ENCODE assay signal across 11 cellular contexts in the genomic region with DNA sequence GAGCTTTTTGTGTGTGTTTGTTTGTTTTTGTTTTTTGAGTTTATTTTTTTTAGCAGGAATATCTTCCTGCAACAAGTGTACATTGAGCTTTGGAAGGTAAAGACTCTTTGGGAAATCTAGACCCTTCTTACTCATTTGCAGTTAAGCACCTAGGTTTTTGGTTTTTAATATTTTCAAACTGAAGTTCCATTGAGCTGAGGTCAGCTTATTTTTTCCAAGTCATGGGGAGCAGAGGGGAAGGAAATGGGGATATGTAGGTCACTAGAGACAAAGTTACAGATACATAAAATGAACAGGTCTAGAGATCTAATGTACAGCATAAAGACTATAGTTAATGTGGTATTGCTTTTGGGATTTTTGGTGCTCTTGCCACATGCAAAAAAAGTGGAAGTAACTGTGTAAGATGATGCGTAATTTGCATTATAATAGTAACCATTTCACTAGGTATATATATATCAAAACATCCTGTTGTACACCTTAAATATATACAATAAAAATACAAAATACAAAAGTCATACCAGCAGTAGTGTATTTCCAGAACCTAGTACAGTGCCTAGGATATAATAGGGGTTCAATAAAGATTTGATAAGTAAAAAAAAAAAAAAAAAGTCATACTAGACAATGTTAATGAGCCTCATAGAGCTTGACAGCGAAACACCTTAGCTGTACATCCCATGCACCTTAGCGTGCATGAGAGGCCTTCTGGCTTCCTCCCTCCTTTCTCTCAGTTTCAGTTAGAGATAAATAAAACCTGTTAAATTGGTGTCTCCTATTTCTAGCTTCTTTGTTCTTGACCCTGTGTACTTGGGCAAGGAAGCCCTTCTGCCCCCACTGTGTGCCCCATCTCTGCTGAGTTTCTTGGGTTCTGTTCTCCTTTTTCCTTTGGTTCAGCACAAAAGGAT. TPM values are rescaled to one million over a fixed set of nuclear protein-coding genes. Genes with fewer than 3 reads are reported as not detected.
DNase-seq lines count a peak whose midpoint lies in the region; ATAC-seq and TF ChIP-seq lines count a peak whose summit lies in the region.
"Had no signal": no experiment of that assay in that cellular context is flagged by ENCODE, and none has a peak within 500 bp of the region (broad histone marks: within the 10 kb centered on the region; RNA-seq: fewer than 3 reads in every experiment).

No MANE protein-coding gene starts in this region.

- intact Hi-C loops in left ventricle myocardium superior (cut with micrococcal nuclease): no loop called here

- H3K27me3 Mint-ChIP-seq in GM23338 (ENCODE audit: insufficient read depth, low read depth, poor library complexity) (no peaks in the 10 kb centered on the region), nephron progenitor cell (ENCODE audit: low read depth, poor library complexity) (no peaks in the 10 kb centered on the region)

- DNase-seq in GM23338 (ENCODE audit: low spot score) (no peak), nephron progenitor cell (no peak), midbrain (lab: John Stamatoyannopoulos, UW) (no peak), left ventricle myocardium superior (no peak)
- no peak for DNase-seq in activated CD8-positive, alpha-beta memory T cell treated with anti-CD3 and anti-CD28 coated beads, Interleukin-2, amount 50 U/mL, for 4 hours
- DNase-seq: DMS153, NCI-H2171 had no signal

- no peaks in the 10 kb centered on the region for H3K9me2 ChIP-seq in GM23338 (ENCODE audit: insufficient read depth)

- ATAC-seq in GM18907 (IDR thresholded peaks at IDR 0.05; ENCODE audit: unreplicated experiment): peak; percentile 86
- ATAC-seq in GM23338: no peak
- peak; percentile 97 for ATAC-seq in HG03442 (IDR thresholded peaks at IDR 0.05; ENCODE audit: unreplicated experiment)
- ATAC-seq in left ventricle myocardium superior: no peak

- H3K79me2 ChIP-seq in GM23338 (replicated peaks; ENCODE audit: insufficient read depth): no peaks in the 10 kb centered on the region

- peak overlapping the region; percentile 64 for H3K27ac ChIP-seq in GM23338 (ENCODE audit: low read depth)
- H3K27ac ChIP-seq: HL-60 had no signal

- H3K9me3 Mint-ChIP-seq in GM23338 (no peaks in the 10 kb centered on the region), nephron progenitor cell (peaks cover 6% of the 10 kb centered on the region)

- H3K36me3 Mint-ChIP-seq in GM23338 (ENCODE audit: low read depth) (peaks cover 2% of the 10 kb centered on the region; the same call in 2 of the 3 replicates), nephron progenitor cell (ENCODE audit: low read depth) (peaks cover 43% of the 10 kb centered on the region)

- no peak overlapping the region for H3K4me2 ChIP-seq in GM23338

- H3K27me3 ChIP-seq in GM23338 (ENCODE audit: insufficient read depth): no peaks in the 10 kb centered on the region

- H3K4me1 Mint-ChIP-seq in GM23338: peaks cover 22% of the 10 kb centered on the region
- H3K4me1 Mint-ChIP-seq in nephron progenitor cell: peaks cover 18% of the 10 kb centered on the region
- H3K4me1 Mint-ChIP-seq: nephron had no signal

- no peaks in the 10 kb centered on the region for H3K36me3 ChIP-seq in GM23338 (ENCODE audit: insufficient read depth)

- H3K27ac Mint-ChIP-seq in GM23338: peak overlapping the region; percentile 85
- peak overlapping the region; percentile 98 for H3K27ac Mint-ChIP-seq in nephron progenitor cell
- H3K27ac Mint-ChIP-seq: nephron had no signal

- H3F3A ChIP-seq in GM23338 (replicated peaks; ENCODE audit: low read depth): no peaks in the 10 kb centered on the region

- H3K4me1 ChIP-seq in GM23338 (ENCODE audit: insufficient read depth): peaks cover 22% of the 10 kb centered on the region

- TF ChIP-seq CTCF in GM23338 (conservative IDR thresholded peaks at IDR 0.05; ENCODE audit: low read depth in 2 of 2) (no peak), nephron progenitor cell (IDR thresholded peaks at IDR 0.05) (no peak)

- no peaks in the 10 kb centered on the region for H4K20me1 ChIP-seq in GM23338 (replicated peaks; ENCODE audit: insufficient read depth)

- H3K4me3 Mint-ChIP-seq in GM23338 (no peak overlapping the region), nephron progenitor cell (no peak overlapping the region)
- H3K4me3 Mint-ChIP-seq: nephron had no signal

- no peak overlapping the region for H3K4me3 ChIP-seq in GM23338

- H2AFZ ChIP-seq in GM23338: no peak overlapping the region

TF ChIP-seq in GM23338, 12 proteins besides CTCF, POLR2A, EP300 and RAD21 (continues in another document):
- TF ChIP-seq EZH2phosphoT487 (IDR thresholded peaks at IDR 0.05; ENCODE audit: unreplicated experiment) (no peak), STAT1 (IDR thresholded peaks at IDR 0.05; ENCODE audit: unreplicated experiment) (no peak), ZNF331 (CRISPR knock-in tag; IDR thresholded peaks at IDR 0.05; ENCODE audit: low read depth) (no peak), NANOG (IDR thresholded peaks at IDR 0.05; ENCODE audit: borderline replicate concordance) (no peak)
- TF ChIP-seq, protein P1, sequence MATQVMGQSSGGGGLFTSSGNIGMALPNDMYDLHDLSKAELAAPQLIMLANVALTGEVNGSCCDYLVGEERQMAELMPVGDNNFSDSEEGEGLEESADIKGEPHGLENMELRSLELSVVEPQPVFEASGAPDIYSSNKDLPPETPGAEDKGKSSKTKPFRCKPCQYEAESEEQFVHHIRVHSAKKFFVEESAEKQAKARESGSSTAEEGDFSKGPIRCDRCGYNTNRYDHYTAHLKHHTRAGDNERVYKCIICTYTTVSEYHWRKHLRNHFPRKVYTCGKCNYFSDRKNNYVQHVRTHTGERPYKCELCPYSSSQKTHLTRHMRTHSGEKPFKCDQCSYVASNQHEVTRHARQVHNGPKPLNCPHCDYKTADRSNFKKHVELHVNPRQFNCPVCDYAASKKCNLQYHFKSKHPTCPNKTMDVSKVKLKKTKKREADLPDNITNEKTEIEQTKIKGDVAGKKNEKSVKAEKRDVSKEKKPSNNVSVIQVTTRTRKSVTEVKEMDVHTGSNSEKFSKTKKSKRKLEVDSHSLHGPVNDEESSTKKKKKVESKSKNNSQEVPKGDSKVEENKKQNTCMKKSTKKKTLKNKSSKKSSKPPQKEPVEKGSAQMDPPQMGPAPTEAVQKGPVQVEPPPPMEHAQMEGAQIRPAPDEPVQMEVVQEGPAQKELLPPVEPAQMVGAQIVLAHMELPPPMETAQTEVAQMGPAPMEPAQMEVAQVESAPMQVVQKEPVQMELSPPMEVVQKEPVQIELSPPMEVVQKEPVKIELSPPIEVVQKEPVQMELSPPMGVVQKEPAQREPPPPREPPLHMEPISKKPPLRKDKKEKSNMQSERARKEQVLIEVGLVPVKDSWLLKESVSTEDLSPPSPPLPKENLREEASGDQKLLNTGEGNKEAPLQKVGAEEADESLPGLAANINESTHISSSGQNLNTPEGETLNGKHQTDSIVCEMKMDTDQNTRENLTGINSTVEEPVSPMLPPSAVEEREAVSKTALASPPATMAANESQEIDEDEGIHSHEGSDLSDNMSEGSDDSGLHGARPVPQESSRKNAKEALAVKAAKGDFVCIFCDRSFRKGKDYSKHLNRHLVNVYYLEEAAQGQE (IDR thresholded peaks at IDR 0.05; ENCODE audit: unreplicated experiment): no peak

RNA-seq across cellular contexts. Expression of a gene that starts 22.7 kb away (rescaled TPM):
- total RNA-seq in GM23338 (2014; rRNA removed; shearing (Covaris generic)): 18.8 and 20.7 TPM in 2 replicates
- polyA plus RNA-seq in GM23338 (2016; fragmentation: Nextera tagmentation; extraction: Ambion mirVana): 23.0 and 28.3 TPM in 2 replicates
- 20.7 TPM for total RNA-seq in left ventricle myocardium superior

RNA-seq across cellular contexts. Expression of a gene that starts 34.6 kb away (rescaled TPM):
- total RNA-seq in GM23338 (2014; rRNA removed; shearing (Covaris generic)): 5.2 and 6.9 TPM in 2 replicates
- polyA plus RNA-seq in GM23338 (2016; fragmentation: Nextera tagmentation; extraction: Ambion mirVana): 1.1 and 1.6 TPM in 2 replicates
- 150 TPM for total RNA-seq in left ventricle myocardium superior

RNA-seq across cellular contexts. Expression of a gene that starts 43.6 kb away (rescaled TPM):
- 88.3 and 94.3 TPM in 2 replicates for total RNA-seq in GM23338 (2014; rRNA removed; shearing (Covaris generic))
- 44.4 and 56.5 TPM in 2 replicates for polyA plus RNA-seq in GM23338 (2016; fragmentation: Nextera tagmentation; extraction: Ambion mirVana)
- total RNA-seq in left ventricle myocardium superior: 27.3 TPM

Comparison
In these comparisons a context has a peak if more than half of its experiments do, and no peak if none do; other contexts are left out.
1. ATAC-seq: peak in GM18907 (single experiment) and HG03442 (single experiment); none in GM23338 (single experiment) and left ventricle myocardium superior (single experiment).
2. RNA of a gene that starts 34.6 kb away (total RNA-seq): 150 TPM in left ventricle myocardium superior (single experiment); 5.2 to 6.9 TPM in GM23338; every median in the first group is over 10 times any median in the second.